Comparison of ENCODE assay signal across 10 cellular contexts in genomic region chr10:63703113-63703670, GRCh38.
DNase-seq lines count a peak whose midpoint lies in the region; ATAC-seq and TF ChIP-seq lines count a peak whose summit lies in the region.
"Had no signal": no experiment of that assay in that cellular context is flagged by ENCODE, and none has a peak within 500 bp of the region (broad histone marks: within the 10 kb centered on the region; RNA-seq: fewer than 3 reads in every experiment).

No MANE protein-coding gene starts in this region.

- H3K4me3 ChIP-seq in A673 (ENCODE audit: low read depth, low read length, poor library complexity, severe bottlenecking) (no peak overlapping the region), fibroblast of lung (replicated peaks in 1 of 4; ENCODE audit: control extremely low read depth in 1 of 4, insufficient read depth in 1 of 4, low read depth in 3 of 4, low read length in 4 of 4) (no peak overlapping the region)
- H3K4me3 ChIP-seq: cardiac muscle cell had no signal

- H3K9ac ChIP-seq in fibroblast of lung (ENCODE audit: insufficient read depth, low read length), result no peak overlapping the region

- DNase-seq in A673 (ENCODE audit: low spot score), result peak; percentile 37
- peak; percentile 48 for DNase-seq in NCI-H460 (ENCODE audit: extremely low read depth, low read depth)
- DNase-seq in fibroblast of lung (ENCODE audit: low read depth in 2 of 2), result peak in 1 of 2 donors; percentile 76
- DNase-seq in activated T-cell treated with anti-CD3 and anti-CD28 coated beads, Interleukin-2, amount 50 U/mL, for 72 hours, result no peak
- no peak for DNase-seq in NCI-H82 treated with DMSO at 0.1 percent for 48 hours (lab: John Stamatoyannopoulos, UW; ENCODE audit: unreplicated experiment)
- DNase-seq in activated CD4-positive, alpha-beta T cell treated with anti-CD3 and anti-CD28 coated beads for 1 hour, result no peak
- DNase-seq: T1000 had no signal

- H3K4me3 Mint-ChIP-seq in activated T-cell treated with anti-CD3 and anti-CD28 coated beads, Interleukin-2, amount 50 U/mL, for 72 hours, result no peak overlapping the region

- H3K27ac Mint-ChIP-seq in activated T-cell treated with anti-CD3 and anti-CD28 coated beads, Interleukin-2, amount 50 U/mL, for 72 hours, result no peak overlapping the region

- POLR2A ChIA-PET in A673 (lab: Charles Lee; ENCODE audit: low non-redundant PET), result interaction anchor here (0.7 kb wide), 1 partner anchor 537 kb away, joined by 3 read pairs; no protein-coding TSS in a partner anchor

- peaks cover 43% of the 10 kb centered on the region for H3K4me1 Mint-ChIP-seq in activated T-cell treated with anti-CD3 and anti-CD28 coated beads, Interleukin-2, amount 50 U/mL, for 72 hours (ENCODE audit: low read depth)

- H3K27ac ChIP-seq in A673 (ENCODE audit: low read depth, low read length, poor library complexity, severe bottlenecking) (peak overlapping the region; percentile 48), fibroblast of lung (ENCODE audit: insufficient read depth, low read length) (no peak overlapping the region)
- H3K27ac ChIP-seq: cardiac muscle cell had no signal

- H3K36me3 ChIP-seq in A673 (ENCODE audit: insufficient read depth, low read length, poor library complexity, severe bottlenecking), result no peaks in the 10 kb centered on the region
- no peaks in the 10 kb centered on the region for H3K36me3 ChIP-seq in fibroblast of lung (ENCODE audit: control insufficient read depth, insufficient read depth, low read length)
- H3K36me3 ChIP-seq: cardiac muscle cell had no signal

- no peaks in the 10 kb centered on the region for H3K36me3 Mint-ChIP-seq in activated T-cell treated with anti-CD3 and anti-CD28 coated beads, Interleukin-2, amount 50 U/mL, for 72 hours (ENCODE audit: insufficient read depth in 2 of 2)

- H3K27me3 ChIP-seq in A673 (replicated peaks; ENCODE audit: insufficient read depth, low read depth, low read length, poor library complexity) (no peaks in the 10 kb centered on the region), fibroblast of lung (ENCODE audit: control insufficient read depth, insufficient read depth, low read length) (no peaks in the 10 kb centered on the region)
- H3K27me3 ChIP-seq: cardiac muscle cell had no signal

- no peaks in the 10 kb centered on the region for H3K9me3 ChIP-seq in A673 (ENCODE audit: low read depth, low read length, poor library complexity, severe bottlenecking)
- no peaks in the 10 kb centered on the region for H3K9me3 ChIP-seq in fibroblast of lung (ENCODE audit: control insufficient read depth, insufficient read depth, low read depth, low read length)

- CTCF ChIA-PET in A673 (lab: Charles Lee), result no interaction called here

- ATAC-seq in GM18907 (IDR thresholded peaks at IDR 0.05; ENCODE audit: unreplicated experiment) (peak; percentile 37), HG02973 (IDR thresholded peaks at IDR 0.05; ENCODE audit: unreplicated experiment) (no peak)
- ATAC-seq in activated T-cell treated with anti-CD3 and anti-CD28 coated beads, Interleukin-2, amount 50 U/mL, for 72 hours (replicated peaks in 1 of 2), result no peak

- H3K4me1 ChIP-seq in A673 (ENCODE audit: insufficient read depth, low read length, poor library complexity, severe bottlenecking), result peaks cover 66% of the 10 kb centered on the region
- H3K4me1 ChIP-seq in fibroblast of lung (ENCODE audit: control insufficient read depth, extremely low read depth, insufficient read depth, low read length), result peaks cover 18% of the 10 kb centered on the region

- BruUV-seq in A673 (replicated peaks; lab: Mats Ljungman, UMichigan), result no TSS peak

- TF ChIP-seq CTCF in A673 (conservative IDR thresholded peaks at IDR 0.05; ENCODE audit: low read depth, low read length) (no peak), fibroblast of lung (conservative IDR thresholded peaks at IDR 0.05 in 1 of 2, IDR thresholded peaks at IDR 0.05 in 1 of 2; ENCODE audit: low read depth in 1 of 2, low read length in 2 of 2) (no peak)

- H3K79me2 ChIP-seq in fibroblast of lung (ENCODE audit: control insufficient read depth, insufficient read depth, low read length), result no peaks in the 10 kb centered on the region

- H3K9me3 Mint-ChIP-seq in activated T-cell treated with anti-CD3 and anti-CD28 coated beads, Interleukin-2, amount 50 U/mL, for 72 hours, result no peaks in the 10 kb centered on the region

- peaks cover 5% of the 10 kb centered on the region for H3K27me3 Mint-ChIP-seq in activated T-cell treated with anti-CD3 and anti-CD28 coated beads, Interleukin-2, amount 50 U/mL, for 72 hours (ENCODE audit: low read depth)

- H2AFZ ChIP-seq in fibroblast of lung (ENCODE audit: low read length), result peak overlapping the region; percentile 27

- no peaks in the 10 kb centered on the region for H4K20me1 ChIP-seq in fibroblast of lung (ENCODE audit: control insufficient read depth, extremely low read depth, insufficient read depth, low read length)

- intact Hi-C loops in A673 (cut with micrococcal nuclease; ENCODE audit: unreplicated experiment), result no loop called here

- no peak overlapping the region for H3K4me2 ChIP-seq in fibroblast of lung (ENCODE audit: extremely low read depth, insufficient read depth, low read length)

Comparison
In these comparisons a context has a peak if more than half of its experiments do, and no peak if none do; other contexts are left out.
1. DNase-seq: peak in A673 (single experiment) and NCI-H460 (single experiment); none in activated T-cell treated with anti-CD3 and anti-CD28 coated beads, Interleukin-2, amount 50 U/mL, for 72 hours (0 of 2), NCI-H82 treated with DMSO at 0.1 percent for 48 hours (single experiment) and activated CD4-positive, alpha-beta T cell treated with anti-CD3 and anti-CD28 coated beads for 1 hour (single experiment).